Comparison of ENCODE assay signal across 27 cellular contexts in the genomic region with DNA sequence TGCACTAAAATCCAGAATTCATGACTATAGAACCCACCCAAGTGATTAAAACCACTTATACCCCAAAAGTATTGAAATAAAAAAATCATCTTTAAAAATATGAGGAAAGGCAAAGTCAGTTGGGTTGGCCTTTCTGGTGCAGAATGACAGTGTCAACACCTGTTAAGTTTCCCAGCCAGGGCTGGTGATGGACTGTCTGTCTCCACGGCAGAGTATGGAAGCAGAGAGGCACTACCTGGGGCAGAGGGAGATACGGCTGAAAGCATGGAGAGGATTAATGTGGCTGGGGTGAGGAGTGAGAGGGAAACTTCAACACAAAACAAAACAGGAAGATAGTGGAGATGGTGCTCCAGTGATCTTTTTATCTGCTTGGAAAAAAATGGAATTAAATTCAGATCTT.
"Had no signal": no experiment of that assay in that cellular context is flagged by ENCODE, and none has a peak within 500 bp of the region (broad histone marks: within the 10 kb centered on the region; RNA-seq: fewer than 3 reads in every experiment).

No MANE protein-coding gene starts in this region.

- H3K27ac Mint-ChIP-seq: activated CD8-positive, alpha-beta T cell treated with anti-CD3 and anti-CD28 coated beads, Interleukin-2, amount 10 ng/mL, durations not matched to agents 7 days and 5 days; activated naive CD4-positive, alpha-beta T cell treated with anti-CD3 and anti-CD28 coated beads, Interleukin-2, amount 50 U/mL, for 24 hours; WTC11 had no signal

- H3K27ac ChIP-seq: breast epithelium, KMS-11, Peyer's patch, RWPE1, SJSA1 had no signal

- H3K4me3 Mint-ChIP-seq: activated CD8-positive, alpha-beta T cell treated with anti-CD3 and anti-CD28 coated beads, Interleukin-2, amount 10 ng/mL, durations not matched to agents 7 days and 5 days; activated naive CD4-positive, alpha-beta T cell treated with anti-CD3 and anti-CD28 coated beads, Interleukin-2, amount 50 U/mL, for 24 hours; WTC11 had no signal

- H3K4me3 ChIP-seq: breast epithelium, Peyer's patch, SJSA1 had no signal

- H3K9me3 Mint-ChIP-seq: activated naive CD4-positive, alpha-beta T cell treated with anti-CD3 and anti-CD28 coated beads, Interleukin-2, amount 50 U/mL, for 24 hours had no signal

- H3K27me3 ChIP-seq: breast epithelium, Peyer's patch had no signal

- H3K36me3 Mint-ChIP-seq: WTC11 had no signal

- DNase-seq: activated CD4-positive, alpha-beta T cell treated with anti-CD3 and anti-CD28 coated beads for 48 hours; activated CD4-positive, alpha-beta T cell treated with anti-CD3 and anti-CD28 coated beads, Interleukin-2, amount 50 U/mL, for 4 hours; activated CD4-positive, CD25-positive, alpha-beta regulatory T cell treated with anti-CD3 and anti-CD28 coated beads, Interleukin-2, amount 50 U/mL, for 72 hours; activated CD8-positive, alpha-beta memory T cell treated with anti-CD3 and anti-CD28 coated beads, Interleukin-2, amount 50 U/mL, for 48 hours; activated CD8-positive, alpha-beta T cell treated with anti-CD3 and anti-CD28 coated beads, Interleukin-2, amount 10 ng/mL, durations not matched to agents 7 days and 5 days; activated effector memory CD4-positive, alpha-beta T cell treated with Interleukin-2 at 50 U/mL for 16 hours; activated naive CD4-positive, alpha-beta T cell; activated T-cell treated with anti-CD3 and anti-CD28 coated beads, Interleukin-2, amount 50 U/mL, for 1 hour; aorta; caudate nucleus; NCI-H1092; NCI-H1417; NCI-H2029; NCI-H2171; NCI-H226; NCI-H526 treated with DMSO at 0.1 percent for 48 hours; NK-92 treated with Interleukin-12 subunit alpha and Interleukin-12 subunit beta, amount 100 ng/mL, for 24 hours; Peyer's patch; SHP77; SW 1271 had no signal

- H3K9me3 ChIP-seq: breast epithelium, Peyer's patch, SJSA1 had no signal

- H3K4me1 ChIP-seq: breast epithelium, Peyer's patch, SJSA1 had no signal

- ATAC-seq: activated CD8-positive, alpha-beta T cell treated with anti-CD3 and anti-CD28 coated beads, Interleukin-2, amount 10 ng/mL, durations not matched to agents 7 days and 5 days; SK-N-SH treated with all-trans-retinoic acid at 6 μM for 48 hours; WTC11 had no signal

- H3K36me3 ChIP-seq: breast epithelium, Peyer's patch, SJSA1 had no signal

- H3K27me3 Mint-ChIP-seq: activated naive CD4-positive, alpha-beta T cell treated with anti-CD3 and anti-CD28 coated beads, Interleukin-2, amount 50 U/mL, for 24 hours had no signal
